Comparison of ENCODE assay signal across 16 cellular contexts in the genomic region with DNA sequence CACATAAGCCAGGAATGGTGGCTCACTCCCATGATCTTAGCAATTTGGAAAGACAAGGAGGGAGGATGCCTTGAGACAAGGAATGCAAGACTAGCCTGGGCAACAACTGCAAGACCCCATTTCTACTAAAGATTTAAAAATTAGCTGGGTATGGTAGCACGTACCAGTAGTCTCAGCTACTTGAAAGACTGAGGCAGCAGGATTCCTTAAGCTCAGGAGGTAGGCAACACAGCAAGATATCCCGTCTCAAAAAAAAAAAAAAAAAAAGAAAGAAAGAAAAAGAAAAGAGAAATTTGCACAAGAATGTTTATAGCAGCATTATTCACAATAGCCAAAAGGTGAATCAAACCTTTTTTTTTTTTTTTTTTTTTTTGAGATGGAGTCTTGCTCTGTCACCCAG. TPM values are rescaled to one million over a fixed set of nuclear protein-coding genes. Genes with fewer than 3 reads are reported as not detected.
DNase-seq lines count a peak whose midpoint lies in the region; ATAC-seq and TF ChIP-seq lines count a peak whose summit lies in the region.
"Had no signal": no experiment of that assay in that cellular context is flagged by ENCODE, and none has a peak within 500 bp of the region (broad histone marks: within the 10 kb centered on the region; RNA-seq: fewer than 3 reads in every experiment).

No MANE protein-coding gene starts in this region.

- no peaks in the 10 kb centered on the region for H3K9me3 Mint-ChIP-seq in natural killer cell
- no peaks in the 10 kb centered on the region for H3K9me3 Mint-ChIP-seq in natural killer cell treated with Interleukin-12 subunit alpha and Interleukin-12 subunit beta and Interleukin-15 and Interleukin-18, amount 100 ng/mL, for 72 hours
- H3K9me3 Mint-ChIP-seq in WTC11, result no peaks in the 10 kb centered on the region
- H3K9me3 Mint-ChIP-seq in memory B cell, result no peaks in the 10 kb centered on the region
- H3K9me3 Mint-ChIP-seq: CD14-positive monocyte had no signal

- H3K27ac ChIP-seq in Karpas-422 (ENCODE audit: low read length), result no peak overlapping the region
- H3K27ac ChIP-seq: A549 had no signal

- no peak overlapping the region for H2AFZ ChIP-seq in Karpas-422 (ENCODE audit: low read length)

- H4K20me1 ChIP-seq in Karpas-422 (ENCODE audit: insufficient read depth, low read depth, low read length), result 0 out of 2 replicates have a peak, but pooled peaks cover 3% of the 10 kb centered on the region

- intact Hi-C loops in natural killer cell (cut with micrococcal nuclease), result no loop called here

- H3K4me3 ChIP-seq in Karpas-422 (ENCODE audit: low read length), result no peak overlapping the region
- H3K4me3 ChIP-seq: A549 had no signal

- H3K4me3 Mint-ChIP-seq in natural killer cell, result no peak overlapping the region
- H3K4me3 Mint-ChIP-seq in natural killer cell treated with Interleukin-12 subunit alpha and Interleukin-12 subunit beta and Interleukin-15 and Interleukin-18, amount 100 ng/mL, for 72 hours, result no peak overlapping the region
- H3K4me3 Mint-ChIP-seq in WTC11, result no peak overlapping the region
- H3K4me3 Mint-ChIP-seq in memory B cell, result no peak overlapping the region
- H3K4me3 Mint-ChIP-seq: CD14-positive monocyte had no signal

- H3K27ac Mint-ChIP-seq in natural killer cell, result peak overlapping the region; percentile 85 to 86
- no peak overlapping the region for H3K27ac Mint-ChIP-seq in natural killer cell treated with Interleukin-12 subunit alpha and Interleukin-12 subunit beta and Interleukin-15 and Interleukin-18, amount 100 ng/mL, for 72 hours
- no peak overlapping the region for H3K27ac Mint-ChIP-seq in WTC11
- H3K27ac Mint-ChIP-seq in memory B cell, result peak overlapping the region; percentile 99

- no peaks in the 10 kb centered on the region for H3K36me3 ChIP-seq in Karpas-422 (ENCODE audit: insufficient read depth, low read length)

- H3K27me3 Mint-ChIP-seq in natural killer cell (ENCODE audit: low read depth in 2 of 2) (no peaks in the 10 kb centered on the region), WTC11 (ENCODE audit: low read depth) (no peaks in the 10 kb centered on the region), memory B cell (no peaks in the 10 kb centered on the region)
- no peaks in the 10 kb centered on the region for H3K27me3 Mint-ChIP-seq in natural killer cell treated with Interleukin-12 subunit alpha and Interleukin-12 subunit beta and Interleukin-15 and Interleukin-18, amount 100 ng/mL, for 72 hours

- CTCF ChIA-PET in WTC11 (lab: Charles Lee), result interaction anchor here (0.6 to 0.7 kb wide), 7 partner anchors 17 to 772 kb away, joined by 3 to 5 read pairs (median 3); no protein-coding TSS in a partner anchor

- H3K4me2 ChIP-seq in Karpas-422 (ENCODE audit: low read depth, low read length, poor library complexity, severe bottlenecking), result no peak overlapping the region
- H3K4me2 ChIP-seq: A549 had no signal

- H3K9ac ChIP-seq in Karpas-422 (ENCODE audit: low read length), result no peak overlapping the region

- H3K4me1 Mint-ChIP-seq in natural killer cell, result peaks cover 37 to 45% of the 10 kb centered on the region in 2 donors
- H3K4me1 Mint-ChIP-seq in natural killer cell treated with Interleukin-12 subunit alpha and Interleukin-12 subunit beta and Interleukin-15 and Interleukin-18, amount 100 ng/mL, for 72 hours (ENCODE audit: low read depth in 2 of 2), result peaks cover 22 to 31% of the 10 kb centered on the region in 2 donors
- H3K4me1 Mint-ChIP-seq in WTC11, result peaks cover 23% of the 10 kb centered on the region
- peaks cover 21% of the 10 kb centered on the region for H3K4me1 Mint-ChIP-seq in memory B cell

- peaks cover 99% of the 10 kb centered on the region for H3K79me2 ChIP-seq in Karpas-422 (ENCODE audit: low read length)

- no peak for DNase-seq in natural killer cell
- no peak for DNase-seq in natural killer cell treated with Interleukin-12 subunit alpha and Interleukin-12 subunit beta and Interleukin-15 and Interleukin-18, amount 100 ng/mL, for 72 hours (ENCODE audit: low spot score)
- DNase-seq in WTC11 (ENCODE audit: low spot score), result no peak
- no peak for DNase-seq in memory B cell (ENCODE audit: low spot score in 2 of 2)
- DNase-seq in Karpas-422, result no peak
- no peak for DNase-seq in SKM-1 treated with dmso at 0.1 percent for 144 hours (lab: John Stamatoyannopoulos, UW; ENCODE audit: unreplicated experiment)
- DNase-seq in A172 (ENCODE audit: low spot score), result no peak
- DNase-seq: COR-L47, GF-D8, MV-4-11, NCI-H1417, NCI-H1930, NCI-H526 treated with DMSO at 0.1 percent for 48 hours had no signal

- TF ChIP-seq CTCF in natural killer cell (IDR thresholded peaks at IDR 0.05) (no peak), WTC11 (IDR thresholded peaks at IDR 0.05) (no peak)

- POLR2A ChIA-PET in WTC11 (lab: Charles Lee), result interaction anchor here (0.7 kb wide), 3 partner anchors 11 to 241 kb away, joined by 6 to 7 read pairs (median 7); no protein-coding TSS in a partner anchor

- ATAC-seq in natural killer cell, result no peak
- ATAC-seq in natural killer cell treated with Interleukin-12 subunit alpha and Interleukin-12 subunit beta and Interleukin-15 and Interleukin-18, amount 100 ng/mL, for 72 hours, result no peak
- peak; percentile 73 for ATAC-seq in WTC11
- no peak for ATAC-seq in memory B cell (ENCODE audit: low read depth)
- ATAC-seq in GM21576 (IDR thresholded peaks at IDR 0.05; ENCODE audit: unreplicated experiment), result no peak
- ATAC-seq: A549 had no signal

- no peaks in the 10 kb centered on the region for H3K9me2 ChIP-seq in Karpas-422 (replicated peaks; ENCODE audit: insufficient read depth, low read length)

- H3K36me3 Mint-ChIP-seq in natural killer cell (no peaks in the 10 kb centered on the region), WTC11 (no peaks in the 10 kb centered on the region), memory B cell (peaks cover under 1% of the 10 kb centered on the region)
- H3K36me3 Mint-ChIP-seq in natural killer cell treated with Interleukin-12 subunit alpha and Interleukin-12 subunit beta and Interleukin-15 and Interleukin-18, amount 100 ng/mL, for 72 hours, result no peaks in the 10 kb centered on the region

- H3K27me3 ChIP-seq in Karpas-422 (ENCODE audit: low read length), result no peaks in the 10 kb centered on the region

- H3K9me3 ChIP-seq in Karpas-422 (ENCODE audit: low read length), result no peaks in the 10 kb centered on the region
- H3K9me3 ChIP-seq: A549 had no signal

- H3K4me1 ChIP-seq in Karpas-422 (ENCODE audit: low read length), result peaks cover 19% of the 10 kb centered on the region

TF ChIP-seq in WTC11, 78 proteins besides CTCF, POLR2A, EP300 and RAD21 (continues in another document):
- TF ChIP-seq TP53 (CRISPR knock-in tag; IDR thresholded peaks at IDR 0.05), result no peak
- TF ChIP-seq, protein P1, sequence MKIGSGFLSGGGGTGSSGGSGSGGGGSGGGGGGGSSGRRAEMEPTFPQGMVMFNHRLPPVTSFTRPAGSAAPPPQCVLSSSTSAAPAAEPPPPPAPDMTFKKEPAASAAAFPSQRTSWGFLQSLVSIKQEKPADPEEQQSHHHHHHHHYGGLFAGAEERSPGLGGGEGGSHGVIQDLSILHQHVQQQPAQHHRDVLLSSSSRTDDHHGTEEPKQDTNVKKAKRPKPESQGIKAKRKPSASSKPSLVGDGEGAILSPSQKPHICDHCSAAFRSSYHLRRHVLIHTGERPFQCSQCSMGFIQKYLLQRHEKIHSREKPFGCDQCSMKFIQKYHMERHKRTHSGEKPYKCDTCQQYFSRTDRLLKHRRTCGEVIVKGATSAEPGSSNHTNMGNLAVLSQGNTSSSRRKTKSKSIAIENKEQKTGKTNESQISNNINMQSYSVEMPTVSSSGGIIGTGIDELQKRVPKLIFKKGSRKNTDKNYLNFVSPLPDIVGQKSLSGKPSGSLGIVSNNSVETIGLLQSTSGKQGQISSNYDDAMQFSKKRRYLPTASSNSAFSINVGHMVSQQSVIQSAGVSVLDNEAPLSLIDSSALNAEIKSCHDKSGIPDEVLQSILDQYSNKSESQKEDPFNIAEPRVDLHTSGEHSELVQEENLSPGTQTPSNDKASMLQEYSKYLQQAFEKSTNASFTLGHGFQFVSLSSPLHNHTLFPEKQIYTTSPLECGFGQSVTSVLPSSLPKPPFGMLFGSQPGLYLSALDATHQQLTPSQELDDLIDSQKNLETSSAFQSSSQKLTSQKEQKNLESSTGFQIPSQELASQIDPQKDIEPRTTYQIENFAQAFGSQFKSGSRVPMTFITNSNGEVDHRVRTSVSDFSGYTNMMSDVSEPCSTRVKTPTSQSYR (CRISPR knock-in tag; IDR thresholded peaks at IDR 0.05), result no peak
- TF ChIP-seq, protein P2, sequence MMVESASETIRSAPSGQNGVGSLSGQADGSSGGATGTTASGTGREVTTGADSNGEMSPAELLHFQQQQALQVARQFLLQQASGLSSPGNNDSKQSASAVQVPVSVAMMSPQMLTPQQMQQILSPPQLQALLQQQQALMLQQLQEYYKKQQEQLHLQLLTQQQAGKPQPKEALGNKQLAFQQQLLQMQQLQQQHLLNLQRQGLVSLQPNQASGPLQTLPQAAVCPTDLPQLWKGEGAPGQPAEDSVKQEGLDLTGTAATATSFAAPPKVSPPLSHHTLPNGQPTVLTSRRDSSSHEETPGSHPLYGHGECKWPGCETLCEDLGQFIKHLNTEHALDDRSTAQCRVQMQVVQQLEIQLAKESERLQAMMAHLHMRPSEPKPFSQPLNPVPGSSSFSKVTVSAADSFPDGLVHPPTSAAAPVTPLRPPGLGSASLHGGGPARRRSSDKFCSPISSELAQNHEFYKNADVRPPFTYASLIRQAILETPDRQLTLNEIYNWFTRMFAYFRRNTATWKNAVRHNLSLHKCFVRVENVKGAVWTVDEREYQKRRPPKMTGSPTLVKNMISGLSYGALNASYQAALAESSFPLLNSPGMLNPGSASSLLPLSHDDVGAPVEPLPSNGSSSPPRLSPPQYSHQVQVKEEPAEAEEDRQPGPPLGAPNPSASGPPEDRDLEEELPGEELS (CRISPR knock-in tag; IDR thresholded peaks at IDR 0.05), result no peak
- TF ChIP-seq, protein P3, sequence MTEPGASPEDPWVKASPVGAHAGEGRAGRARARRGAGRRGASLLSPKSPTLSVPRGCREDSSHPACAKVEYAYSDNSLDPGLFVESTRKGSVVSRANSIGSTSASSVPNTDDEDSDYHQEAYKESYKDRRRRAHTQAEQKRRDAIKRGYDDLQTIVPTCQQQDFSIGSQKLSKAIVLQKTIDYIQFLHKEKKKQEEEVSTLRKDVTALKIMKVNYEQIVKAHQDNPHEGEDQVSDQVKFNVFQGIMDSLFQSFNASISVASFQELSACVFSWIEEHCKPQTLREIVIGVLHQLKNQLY (CRISPR knock-in tag; IDR thresholded peaks at IDR 0.05), result no peak

RNA-seq across cellular contexts. Expression of a gene that starts 29.7 kb away (rescaled TPM):
- total RNA-seq in natural killer cell (10 to 100 TPM; 80.1 to 99.9 (median 99.8) TPM), WTC11 (2021) (61.7 to 64.6 TPM (median 63.0 TPM) in 3 replicates)
- 100 to 1,000 TPM in 1 of 2 donors, 10 to 100 TPM in 1; 84.4 to 150 TPM for total RNA-seq in natural killer cell treated with Interleukin-12 subunit alpha and Interleukin-12 subunit beta and Interleukin-15 and Interleukin-18, amount 100 ng/mL, for 72 hours
- 66.2 and 96.6 TPM in 2 replicates for total RNA-seq in Karpas-422 (2014; rRNA removed; shearing (Covaris generic); ENCODE audit: low replicate concordance)
- 59.2 and 79.2 TPM in 2 replicates for total RNA-seq in A172 (2014; rRNA removed; shearing (Covaris generic))

Comparison
In these comparisons a context has a peak if more than half of its experiments do, and no peak if none do; other contexts are left out.
1. H3K27ac Mint-ChIP-seq: peak in natural killer cell (2 of 2) and memory B cell (single experiment); none in natural killer cell treated with Interleukin-12 subunit alpha and Interleukin-12 subunit beta and Interleukin-15 and Interleukin-18, amount 100 ng/mL, for 72 hours (0 of 2) and WTC11 (single experiment).